Comparison of ENCODE assay signal across 23 cellular contexts in genomic region chr19:51695702-51696315, GRCh38. TPM values are rescaled to one million over a fixed set of nuclear protein-coding genes. Genes with fewer than 3 reads are reported as not detected.
"Had no signal": no experiment of that assay in that cellular context is flagged by ENCODE, and none has a peak within 500 bp of the region (broad histone marks: within the 10 kb centered on the region; RNA-seq: fewer than 3 reads in every experiment).

No MANE protein-coding gene starts in this region.

- H3K27me3 Mint-ChIP-seq: stimulated activated naive CD8-positive, alpha-beta T cell treated with anti-CD3 and anti-CD28 coated beads, Interleukin-15, amount 100 ng/mL, for 72 hours had no signal

- H3K4me3 ChIP-seq: colonic mucosa, heart right ventricle, left ventricle myocardium inferior, lower lobe of right lung, sigmoid colon, skin epidermis, thoracic aorta, transverse colon had no signal

- H3K4me3 Mint-ChIP-seq: endodermal cell; naive B cell; stimulated activated naive B cell treated with anti-CD40 and anti-IgM and Interleukin-4, amounts not matched to agents 10 μg/mL and 1 μg/mL and 100 μg/mL, for 72 hours; stimulated activated naive CD8-positive, alpha-beta T cell treated with anti-CD3 and anti-CD28 coated beads, Interleukin-15, amount 100 ng/mL, for 72 hours had no signal

- H3K4me1 ChIP-seq: colonic mucosa had no signal

- H3K27me3 ChIP-seq: colonic mucosa, sigmoid colon, transverse colon had no signal

- H3K27ac Mint-ChIP-seq: endodermal cell; stimulated activated naive B cell treated with anti-CD40 and anti-IgM and Interleukin-4, amounts not matched to agents 10 μg/mL and 1 μg/mL and 100 μg/mL, for 72 hours; stimulated activated naive CD8-positive, alpha-beta T cell treated with anti-CD3 and anti-CD28 coated beads, Interleukin-15, amount 100 ng/mL, for 72 hours had no signal

- DNase-seq: colonic mucosa; effector CD4-positive, alpha-beta T cell; endodermal cell; heart right ventricle; islet precursor cell; left ventricle myocardium inferior; lower lobe of right lung; mesenchymal stem cell; naive B cell; occipital lobe; sigmoid colon; stimulated activated CD4-positive, alpha-beta T cell treated with anti-CD3 and anti-CD28 coated beads, Interleukin-4, amount 100 ng/mL, for 4 hours; stimulated activated naive B cell treated with anti-CD40 and anti-IgM and Interleukin-4, amounts not matched to agents 10 μg/mL and 1 μg/mL and 100 μg/mL, for 72 hours; stimulated activated naive CD8-positive, alpha-beta T cell treated with anti-CD3 and anti-CD28 coated beads, Interleukin-15, amount 100 ng/mL, for 72 hours; substantia nigra; transverse colon had no signal

- H3K36me3 Mint-ChIP-seq: stimulated activated naive B cell treated with anti-CD40 and anti-IgM and Interleukin-4, amounts not matched to agents 10 μg/mL and 1 μg/mL and 100 μg/mL, for 72 hours had no signal

- H3K9me3 ChIP-seq: colonic mucosa, heart right ventricle, left ventricle myocardium inferior, lower lobe of right lung, sigmoid colon, thoracic aorta, transverse colon had no signal

- H3K9me3 Mint-ChIP-seq: endodermal cell; nephron; stimulated activated naive B cell treated with anti-CD40 and anti-IgM and Interleukin-4, amounts not matched to agents 10 μg/mL and 1 μg/mL and 100 μg/mL, for 72 hours; stimulated activated naive CD8-positive, alpha-beta T cell treated with anti-CD3 and anti-CD28 coated beads, Interleukin-15, amount 100 ng/mL, for 72 hours had no signal

- H3K27ac ChIP-seq: colonic mucosa, left ventricle myocardium inferior, lower lobe of right lung, sigmoid colon, skin epidermis, thoracic aorta, transverse colon had no signal

- ATAC-seq: heart right ventricle; lower lobe of right lung; stimulated activated naive B cell treated with anti-CD40 and anti-IgM and Interleukin-4, amounts not matched to agents 10 μg/mL and 1 μg/mL and 100 μg/mL, for 72 hours; stimulated activated naive CD8-positive, alpha-beta T cell treated with anti-CD3 and anti-CD28 coated beads, Interleukin-15, amount 100 ng/mL, for 72 hours had no signal

- H3K36me3 ChIP-seq: colonic mucosa, transverse colon had no signal

RNA-seq across cellular contexts. Expression of gene HAS1, which starts 28.0 kb away (rescaled TPM):
- total RNA-seq: dermis microvascular lymphatic vessel endothelial cell, fibroblast of lung, glomerular endothelial cell, lower lobe of right lung, pulmonary artery endothelial cell had no signal
- polyA plus RNA-seq: fibroblast of lung had no signal

RNA-seq across cellular contexts. Expression of gene SIGLEC14, which starts 49.2 kb away (rescaled TPM):
- total RNA-seq: dermis microvascular lymphatic vessel endothelial cell, endodermal cell, fibroblast of lung, pulmonary artery endothelial cell had no signal
- polyA plus RNA-seq: fibroblast of lung had no signal

RNA-seq across cellular contexts. Expression of gene FPR1, which starts 55.9 kb away (rescaled TPM):
- total RNA-seq: dermis microvascular lymphatic vessel endothelial cell, endodermal cell, fibroblast of lung, glomerular endothelial cell, pulmonary artery endothelial cell had no signal
